In the genomic region with DNA sequence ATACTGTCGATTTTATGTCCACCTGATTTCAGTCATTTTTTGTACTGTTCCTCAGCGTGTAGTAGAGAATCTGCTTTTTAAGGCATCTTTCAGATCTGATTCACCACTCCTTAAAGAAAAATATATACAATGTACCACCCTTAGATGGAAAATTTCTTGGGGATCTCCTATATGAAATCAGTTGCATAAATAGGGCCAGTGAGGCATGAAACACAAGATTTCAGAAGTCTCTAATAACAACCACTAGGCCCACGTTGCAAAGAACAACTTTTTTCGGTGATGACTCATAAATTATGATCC, we compare ENCODE assay signal across 8 cellular contexts. TPM values are rescaled to one million over a fixed set of nuclear protein-coding genes. Genes with fewer than 3 reads are reported as not detected.
DNase-seq lines count a peak whose midpoint lies in the region; ATAC-seq and TF ChIP-seq lines count a peak whose summit lies in the region.

No MANE protein-coding gene starts in this region.

- no peak for DNase-seq in activated naive CD4-positive, alpha-beta T cell treated with anti-CD3 and anti-CD28 coated beads for 36 hours
- DNase-seq in activated naive CD4-positive, alpha-beta T cell treated with Interleukin-2 at 50 U/mL for 16 hours: no peak
- DNase-seq in fibroblast of peridontal ligament (ENCODE audit: extremely low read depth) (peak; percentile 78), retinal pigment epithelial cell (ENCODE audit: low read depth) (peak; percentile 69), C1 segment of cervical spinal cord (lab: John Stamatoyannopoulos, UW) (no peak)

- H3K27ac Mint-ChIP-seq in activated naive CD4-positive, alpha-beta T cell treated with anti-CD3 and anti-CD28 coated beads for 36 hours: peak overlapping the region; percentile 91

- intact Hi-C loops in activated naive CD4-positive, alpha-beta T cell treated with anti-CD3 and anti-CD28 coated beads for 36 hours (cut with micrococcal nuclease): loop anchor here (1.0 to 10.0 kb wide), 10 partner anchors 8 to 945 kb away; partner anchors contain the start of genes MTIF3, RASL11A, RNF6 and RPL21

- peaks cover 61% of the 10 kb centered on the region for H3K4me1 Mint-ChIP-seq in activated naive CD4-positive, alpha-beta T cell treated with anti-CD3 and anti-CD28 coated beads for 36 hours (ENCODE audit: low read depth)

- ATAC-seq in SK-N-SH treated with all-trans-retinoic acid at 6 μM for 48 hours (peak; percentile 15; the same call in 2 of the 3 replicates), GM21528 (IDR thresholded peaks at IDR 0.05; ENCODE audit: low FRiP score, unreplicated experiment) (no peak), GM21390 (IDR thresholded peaks at IDR 0.05; ENCODE audit: unreplicated experiment) (no peak)

- no peaks in the 10 kb centered on the region for H3K9me3 Mint-ChIP-seq in activated naive CD4-positive, alpha-beta T cell treated with anti-CD3 and anti-CD28 coated beads for 36 hours

- CTCF ChIA-PET in activated naive CD4-positive, alpha-beta T cell treated with anti-CD3 and anti-CD28 coated beads for 36 hours (lab: Charles Lee): interaction anchor here (0.8 to 1.8 kb wide), 4 partner anchors 10 to 185 kb away, joined by 3 to 5 read pairs (median 3); partner anchors contain the start of gene RASL11A

- H3K4me3 Mint-ChIP-seq in activated naive CD4-positive, alpha-beta T cell treated with anti-CD3 and anti-CD28 coated beads for 36 hours: peak overlapping the region; percentile 91

- H3K36me3 Mint-ChIP-seq in activated naive CD4-positive, alpha-beta T cell treated with anti-CD3 and anti-CD28 coated beads for 36 hours (ENCODE audit: low read depth): no peaks in the 10 kb centered on the region

- H3K27me3 Mint-ChIP-seq in activated naive CD4-positive, alpha-beta T cell treated with anti-CD3 and anti-CD28 coated beads for 36 hours (ENCODE audit: low read depth): no peaks in the 10 kb centered on the region

- H3K4me3 ChIP-seq in retinal pigment epithelial cell (ENCODE audit: low read length): peak overlapping the region; percentile 72

- TF ChIP-seq CTCF in retinal pigment epithelial cell (conservative IDR thresholded peaks at IDR 0.05; ENCODE audit: low read depth, low read length): no peak

TF ChIP-seq in SK-N-SH treated with all-trans-retinoic acid at 6 μM for 48 hours, 23 proteins besides CTCF, POLR2A, EP300 and RAD21:
- TF ChIP-seq TCF4 (CRISPR knock-in tag; IDR thresholded peaks at IDR 0.05; ENCODE audit: borderline replicate concordance): no peak

RNA-seq across cellular contexts. Expression of gene USP12, which starts 1.4 kb away (rescaled TPM):
- total RNA-seq in activated naive CD4-positive, alpha-beta T cell treated with anti-CD3 and anti-CD28 coated beads for 36 hours: 10 to 100 TPM; 27.1 to 28.4 TPM

Comparison
In these comparisons a context has a peak if more than half of its experiments do, and no peak if none do; other contexts are left out.
1. DNase-seq: peak in fibroblast of peridontal ligament (single experiment) and retinal pigment epithelial cell (single experiment); none in activated naive CD4-positive, alpha-beta T cell treated with anti-CD3 and anti-CD28 coated beads for 36 hours (single experiment), activated naive CD4-positive, alpha-beta T cell treated with Interleukin-2 at 50 U/mL for 16 hours (single experiment) and C1 segment of cervical spinal cord (0 of 14).